33 cellular contexts compared by ENCODE assay signal in genomic region chr19:14305706-14306105, GRCh38.
"Had no signal": no experiment of that assay in that cellular context is flagged by ENCODE, and none has a peak within 500 bp of the region (broad histone marks: within the 10 kb centered on the region; RNA-seq: fewer than 3 reads in every experiment).

No MANE protein-coding gene starts in this region.

- H3K9me2 ChIP-seq: SK-N-SH had no signal

- H3K27ac ChIP-seq: ascending aorta, cardiac muscle cell, PC-9, SJCRH30 had no signal

- H3K4me3 ChIP-seq: ascending aorta, cardiac muscle cell, PC-9, SJCRH30 had no signal

- H3K9me3 ChIP-seq: ascending aorta, SJCRH30, SK-N-SH had no signal

- H3K4me2 ChIP-seq: PC-9, SK-N-SH had no signal

- ATAC-seq: activated CD4-positive, alpha-beta T cell treated with anti-CD3 and anti-CD28 coated beads for 36 hours; activated CD4-positive, CD25-positive, alpha-beta regulatory T cell treated with anti-CD3 and anti-CD28 coated beads, Interleukin-2, amount 50 U/mL, for 24 hours; activated CD8-positive, alpha-beta T cell treated with anti-CD3 and anti-CD28 coated beads, Interleukin-2, amount 10 ng/mL, durations not matched to agents 7 days and 5 days had no signal

- H3K27me3 ChIP-seq: ascending aorta, cardiac muscle cell had no signal

- DNase-seq: activated CD4-positive, alpha-beta T cell treated with anti-CD3 and anti-CD28 coated beads for 36 hours; activated CD4-positive, alpha-beta T cell treated with anti-CD3 and anti-CD28 coated beads, Interleukin-2, amount 10 ng/mL, durations not matched to agents 7 days and 5 days; activated CD4-positive, alpha-beta T cell treated with anti-CD3 and anti-CD28 coated beads, Interleukin-2, amount 50 U/mL, for 48 hours; activated CD8-positive, alpha-beta T cell treated with anti-CD3 and anti-CD28 coated beads, Interleukin-2, amount 10 ng/mL, durations not matched to agents 7 days and 5 days; activated gamma-delta T cell; activated naive CD4-positive, alpha-beta T cell treated with Interleukin-2 at 50 U/mL for 16 hours; activated naive CD8-positive, alpha-beta T cell treated with anti-CD3 and anti-CD28 coated beads, Interleukin-2, amount 10 ng/mL, durations not matched to agents 7 days and 5 days; activated T-cell treated with anti-CD3 and anti-CD28 coated beads, Interleukin-2, amount 50 U/mL, for 24 hours; amygdala; MM.1S; MV-4-11; NCI-H1092; NCI-H1436 treated with DMSO at 0.1 percent for 48 hours; NCI-H1694 treated with DMSO at 0.1 percent for 48 hours; NCI-H2029; NCI-H2171 treated with DMSO at 0.1 percent for 48 hours; NCI-H2227 treated with DMSO at 0.1 percent for 48 hours; NCI-H446; NCI-H510A treated with DMSO at 0.1 percent for 48 hours; NCI-H526 treated with DMSO at 0.1 percent for 48 hours; NCI-H774; PC-9; SHP77; SK-N-SH had no signal

- H3K36me3 ChIP-seq: ascending aorta, cardiac muscle cell, SJCRH30 had no signal

- H3K9me3 Mint-ChIP-seq: activated CD4-positive, alpha-beta T cell treated with anti-CD3 and anti-CD28 coated beads, Interleukin-2, amount 10 ng/mL, durations not matched to agents 7 days and 5 days; activated naive CD4-positive, alpha-beta T cell treated with anti-CD3 and anti-CD28 coated beads, Interleukin-2, amount 50 U/mL, for 24 hours; activated T-cell treated with anti-CD3 and anti-CD28 coated beads, Interleukin-2, amount 50 U/mL, for 24 hours; activated T-helper 2 cell treated with anti-CD3 and anti-CD28 coated beads, Interferon-gamma antibody, Interleukin-2, Interleukin-4, amounts not matched to agents 10 μg/mL and 5 μg/mL and 100 μg/mL, durations not matched to agents 14 hours and 24 hours and 36 hours; central memory CD8-positive, alpha-beta T cell; T-helper 1 cell treated with Interleukin-12 subunit alpha and Interleukin-12 subunit beta and Interleukin-4 antibody, amounts not matched to agents 30 μg/mL and 1 μg/mL, for 36 hours; T-helper 2 cell treated with Interferon-gamma antibody and Interleukin-4, amounts not matched to agents 5 μg/mL and 100 μg/mL, for 36 hours had no signal

- H3K27me3 Mint-ChIP-seq: activated CD4-positive, alpha-beta T cell treated with anti-CD3 and anti-CD28 coated beads for 36 hours; activated CD4-positive, alpha-beta T cell treated with anti-CD3 and anti-CD28 coated beads, Interleukin-2, amount 10 ng/mL, durations not matched to agents 7 days and 5 days; activated naive CD4-positive, alpha-beta T cell treated with anti-CD3 and anti-CD28 coated beads, Interleukin-2, amount 50 U/mL, for 24 hours; activated naive CD8-positive, alpha-beta T cell treated with anti-CD3 and anti-CD28 coated beads, Interleukin-2, amount 10 ng/mL, durations not matched to agents 7 days and 5 days; activated T-cell treated with anti-CD3 and anti-CD28 coated beads, Interleukin-2, amount 50 U/mL, for 24 hours; central memory CD8-positive, alpha-beta T cell had no signal

- H3K36me3 Mint-ChIP-seq: activated naive CD8-positive, alpha-beta T cell treated with anti-CD3 and anti-CD28 coated beads, Interleukin-2, amount 10 ng/mL, durations not matched to agents 7 days and 5 days had no signal

- H3K9ac ChIP-seq: SK-N-SH had no signal

- H2AFZ ChIP-seq: PC-9 had no signal

- H3K4me1 ChIP-seq: ascending aorta, SJCRH30 had no signal

- H3K4me3 Mint-ChIP-seq: activated CD4-positive, alpha-beta T cell treated with anti-CD3 and anti-CD28 coated beads for 36 hours; activated CD4-positive, alpha-beta T cell treated with anti-CD3 and anti-CD28 coated beads, Interleukin-2, amount 10 ng/mL, durations not matched to agents 7 days and 5 days; activated CD8-positive, alpha-beta T cell treated with anti-CD3 and anti-CD28 coated beads, Interleukin-2, amount 10 ng/mL, durations not matched to agents 7 days and 5 days; activated naive CD4-positive, alpha-beta T cell treated with anti-CD3 and anti-CD28 coated beads, Interleukin-2, amount 50 U/mL, for 24 hours; activated naive CD8-positive, alpha-beta T cell treated with anti-CD3 and anti-CD28 coated beads, Interleukin-2, amount 10 ng/mL, durations not matched to agents 7 days and 5 days; activated T-cell treated with anti-CD3 and anti-CD28 coated beads, Interleukin-2, amount 50 U/mL, for 24 hours; central memory CD8-positive, alpha-beta T cell; T-helper 1 cell treated with Interleukin-12 subunit alpha and Interleukin-12 subunit beta and Interleukin-4 antibody, amounts not matched to agents 30 μg/mL and 1 μg/mL, for 36 hours; T-helper 2 cell treated with Interferon-gamma antibody and Interleukin-4, amounts not matched to agents 5 μg/mL and 100 μg/mL, for 36 hours had no signal

- H3K27ac Mint-ChIP-seq: activated CD4-positive, alpha-beta T cell treated with anti-CD3 and anti-CD28 coated beads for 36 hours; activated CD4-positive, alpha-beta T cell treated with anti-CD3 and anti-CD28 coated beads, Interleukin-2, amount 10 ng/mL, durations not matched to agents 7 days and 5 days; activated CD8-positive, alpha-beta T cell treated with anti-CD3 and anti-CD28 coated beads, Interleukin-2, amount 10 ng/mL, durations not matched to agents 7 days and 5 days; activated naive CD4-positive, alpha-beta T cell treated with anti-CD3 and anti-CD28 coated beads, Interleukin-2, amount 50 U/mL, for 24 hours; activated naive CD8-positive, alpha-beta T cell treated with anti-CD3 and anti-CD28 coated beads, Interleukin-2, amount 10 ng/mL, durations not matched to agents 7 days and 5 days; activated T-cell treated with anti-CD3 and anti-CD28 coated beads, Interleukin-2, amount 50 U/mL, for 24 hours; activated T-helper 2 cell treated with anti-CD3 and anti-CD28 coated beads, Interferon-gamma antibody, Interleukin-2, Interleukin-4, amounts not matched to agents 10 μg/mL and 5 μg/mL and 100 μg/mL, durations not matched to agents 14 hours and 24 hours and 36 hours; T-helper 1 cell treated with Interleukin-12 subunit alpha and Interleukin-12 subunit beta and Interleukin-4 antibody, amounts not matched to agents 30 μg/mL and 1 μg/mL, for 36 hours; T-helper 2 cell treated with Interferon-gamma antibody and Interleukin-4, amounts not matched to agents 5 μg/mL and 100 μg/mL, for 36 hours had no signal
